Comparison of ENCODE assay signal across 8 cellular contexts in genomic region chr7:123580406-123581161, GRCh38. TPM values are rescaled to one million over a fixed set of nuclear protein-coding genes. Genes with fewer than 3 reads are reported as not detected.
A peak's percentile ranks its signal among the peaks of the same experiment; 100 is the strongest.
DNase-seq lines count a peak whose midpoint lies in the region; ATAC-seq and TF ChIP-seq lines count a peak whose summit lies in the region.

No MANE protein-coding gene starts in this region.

- H3K9me3 ChIP-seq in mammary epithelial cell (replicated peaks; ENCODE audit: insufficient read depth, low read length) (no peaks in the 10 kb centered on the region), right lobe of liver (no peaks in the 10 kb centered on the region)

- CTCF ChIA-PET in mammary epithelial cell (lab: Charles Lee; ENCODE audit: low non-redundant PET): interaction anchor here (0.9 kb wide), 1 partner anchor 284 kb away, joined by 9 read pairs; no protein-coding TSS in a partner anchor

- DNase-seq in COLO829 (ENCODE audit: low spot score) (peak; percentile 73), NCI-H345 treated with DMSO at 0.1 percent for 48 hours (lab: John Stamatoyannopoulos, UW; ENCODE audit: unreplicated experiment) (peak; percentile 4), mammary epithelial cell (peak; percentile 41), right lobe of liver (no peak)
- no peak for DNase-seq in stimulated activated CD8-positive, alpha-beta memory T cell treated with anti-CD3 and anti-CD28 coated beads, Interleukin-4, amount 100 ng/mL, for 48 hours
- no peak for DNase-seq in activated CD4-positive, alpha-beta T cell treated with anti-CD3 and anti-CD28 coated beads for 1 hour

- no peaks in the 10 kb centered on the region for H3K36me3 ChIP-seq in mammary epithelial cell (ENCODE audit: insufficient read depth, low read length)
- H3K36me3 ChIP-seq in right lobe of liver: no peaks in the 10 kb centered on the region

- H3K4me3 ChIP-seq in mammary epithelial cell (replicated peaks in 1 of 3; ENCODE audit: insufficient read depth in 1 of 3, low read depth in 2 of 3, low read length in 3 of 3) (peak overlapping the region in 1 of 3 experiments; percentile 27), right lobe of liver (no peak overlapping the region)

- no peak for TF ChIP-seq POLR2A in right lobe of liver (IDR thresholded peaks at IDR 0.05)

- TF ChIP-seq CTCF in mammary epithelial cell (conservative IDR thresholded peaks at IDR 0.05 in 1 of 2, IDR thresholded peaks at IDR 0.05 in 1 of 2; ENCODE audit: extremely low read depth in 1 of 2, insufficient read depth in 1 of 2, low read depth in 1 of 2, low read length in 2 of 2) (peak; percentile 87 to 93), right lobe of liver (IDR thresholded peaks at IDR 0.05) (peak; percentile 73 to 84 (median 80))

- H3K27ac ChIP-seq in mammary epithelial cell (ENCODE audit: insufficient read depth, low read depth, low read length) (no peak overlapping the region), right lobe of liver (no peak overlapping the region)

- in situ Hi-C loops in mammary epithelial cell (cut with MboI; ENCODE audit: low sequenced_read_pairs in 2 of 2): no loop called here

- dilution Hi-C loops in mammary epithelial cell (cut with HindIII; ENCODE audit: low sequenced_read_pairs): no loop called here

- no peak overlapping the region for H3K9ac ChIP-seq in mammary epithelial cell (ENCODE audit: insufficient read depth, low read length)

- peak overlapping the region; percentile 90 for H2AFZ ChIP-seq in mammary epithelial cell (ENCODE audit: low read depth, low read length)

- ATAC-seq in GM18868 (IDR thresholded peaks at IDR 0.05; ENCODE audit: unreplicated experiment) (peak; percentile 87), HG03159 (IDR thresholded peaks at IDR 0.05; ENCODE audit: unreplicated experiment) (peak; percentile 92), right lobe of liver (peak; percentile 89 to 98 (median 92))

- 14% methylated on average over 8 of the region's 8 CpGs for WGBS in mammary epithelial cell (ENCODE audit: low coverage, missing lambda C conversion rate)
- WGBS in right lobe of liver (ENCODE audit: insufficient coverage, low coverage, low lambda C conversion rate, missing lambda C conversion rate): 19% methylated on average over 8 of the region's 8 CpGs

- intact Hi-C loops in mammary epithelial cell (cut with micrococcal nuclease) (loop anchor here (1.0 to 5.0 kb wide), 5 partner anchors 55 to 292 kb away; no protein-coding TSS in a partner anchor), right lobe of liver (cut with DNase I) (no loop called here)

- H3K4me1 ChIP-seq in mammary epithelial cell (ENCODE audit: insufficient read depth, low read length): peaks cover 6% of the 10 kb centered on the region
- no peaks in the 10 kb centered on the region for H3K4me1 ChIP-seq in right lobe of liver

- H4K20me1 ChIP-seq in mammary epithelial cell (ENCODE audit: insufficient read depth, low read length): no peaks in the 10 kb centered on the region

- peak overlapping the region; percentile 80 for H3K4me2 ChIP-seq in mammary epithelial cell (ENCODE audit: insufficient read depth, low read depth, low read length)

- H3K27me3 ChIP-seq in mammary epithelial cell (ENCODE audit: insufficient read depth, low read length) (no peaks in the 10 kb centered on the region), right lobe of liver (no peaks in the 10 kb centered on the region)

- BruUV-seq in mammary epithelial cell (replicated peaks; lab: Mats Ljungman, UMichigan): no TSS peak

- no peaks in the 10 kb centered on the region for H3K79me2 ChIP-seq in mammary epithelial cell (ENCODE audit: insufficient read depth, low read length)

RNA-seq across cellular contexts. Expression of gene ASB15, which starts 21.0 kb away (rescaled TPM):
- total RNA-seq in mammary epithelial cell (not detected), right lobe of liver (not detected)
- not detected for polyA plus RNA-seq in mammary epithelial cell
- polyA minus RNA-seq in mammary epithelial cell: not detected

RNA-seq across cellular contexts. Expression of gene NDUFA5, which starts 23.0 kb away (rescaled TPM):
- total RNA-seq in mammary epithelial cell (10 to 100 TPM; 29.5 to 57.4 TPM), right lobe of liver (10 to 100 TPM; 23.4 to 50.4 (median 44.0) TPM)
- 9.7 TPM for polyA plus RNA-seq in mammary epithelial cell
- 16.4 TPM for polyA minus RNA-seq in mammary epithelial cell

RNA-seq across cellular contexts. Expression of gene IQUB, which starts 46.2 kb away (rescaled TPM):
- total RNA-seq in mammary epithelial cell: 1 to 10 TPM in 1 of 2 donors, under 1 TPM in 1; 0.26 to 1.5 TPM
- 0.03 TPM for polyA plus RNA-seq in mammary epithelial cell
- not detected for polyA minus RNA-seq in mammary epithelial cell
- under 1 TPM in 4 of 6 experiments, not detected in 2; 0.06 to 0.19 (median 0.10) TPM for total RNA-seq in right lobe of liver

Comparison
In these comparisons a context has a peak if more than half of its experiments do, and no peak if none do; other contexts are left out.
1. DNase-seq: peak in COLO829 (single experiment), NCI-H345 treated with DMSO at 0.1 percent for 48 hours (single experiment) and mammary epithelial cell (single experiment); none in right lobe of liver (0 of 3), stimulated activated CD8-positive, alpha-beta memory T cell treated with anti-CD3 and anti-CD28 coated beads, Interleukin-4, amount 100 ng/mL, for 48 hours (single experiment) and activated CD4-positive, alpha-beta T cell treated with anti-CD3 and anti-CD28 coated beads for 1 hour (single experiment).
2. Peak in every context shown above with its lines, with median percentiles within 50 percentile points of each other: ATAC-seq.